ENCODE assay signal across 28 cellular contexts in the genomic region with DNA sequence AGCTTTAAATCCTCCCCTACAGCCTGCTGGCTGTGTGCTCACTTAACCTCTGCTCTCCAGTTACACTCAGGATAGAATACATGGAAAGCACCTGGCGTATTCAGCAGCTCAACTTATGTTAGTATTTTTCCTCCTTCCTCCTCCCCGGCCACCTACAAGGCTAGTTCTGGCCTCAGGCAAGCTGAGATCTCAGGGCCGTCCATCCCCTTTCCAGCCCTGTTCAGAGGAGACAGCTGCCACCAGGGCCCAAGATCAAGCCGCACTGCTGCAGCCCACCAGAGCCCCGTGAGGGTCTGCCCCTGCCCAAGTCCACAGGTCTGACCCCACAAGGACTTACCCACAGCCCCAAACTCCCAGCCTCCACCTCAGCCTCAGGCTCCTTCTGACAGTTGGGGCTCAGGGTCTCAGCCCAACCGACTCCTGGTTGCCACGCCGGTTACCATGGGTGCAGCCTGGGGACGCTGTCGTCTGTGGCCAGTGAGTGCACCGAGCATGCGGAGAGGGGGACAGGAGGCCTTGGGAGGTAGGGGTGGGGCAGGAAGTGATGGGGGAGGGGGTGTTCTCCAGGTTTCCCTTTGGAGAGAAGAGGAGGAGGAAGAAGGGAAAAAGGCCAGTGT. TPM values are rescaled to one million over a fixed set of nuclear protein-coding genes. Genes with fewer than 3 reads are reported as not detected.
DNase-seq lines count a peak whose midpoint lies in the region; ATAC-seq and TF ChIP-seq lines count a peak whose summit lies in the region.
"Had no signal": no experiment of that assay in that cellular context is flagged by ENCODE, and none has a peak within 500 bp of the region (broad histone marks: within the 10 kb centered on the region; RNA-seq: fewer than 3 reads in every experiment).

A gene with protein sequence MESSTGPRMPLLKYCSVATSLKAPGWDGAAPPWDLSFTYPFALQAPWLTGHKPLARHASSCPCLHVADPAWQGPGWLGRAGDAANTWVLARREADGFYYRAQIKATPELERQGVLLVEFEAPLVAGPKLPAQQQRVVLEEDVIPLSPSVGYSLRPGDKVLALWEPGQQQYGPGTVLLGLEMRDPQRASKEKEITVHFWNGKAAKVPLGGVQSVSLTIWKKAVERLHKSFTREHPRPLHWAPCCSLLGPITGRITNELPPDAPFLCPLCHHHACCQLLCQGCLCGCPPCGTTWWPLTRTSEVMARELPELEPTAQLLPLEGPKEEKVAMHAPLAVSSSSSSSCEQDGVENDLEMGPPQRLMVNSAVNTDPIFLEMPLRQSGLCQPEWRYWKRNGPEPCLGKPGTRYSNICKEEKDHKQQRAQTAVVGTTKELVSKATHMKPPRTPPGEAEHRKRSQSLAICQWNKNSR (minus strand): TSS at position 384 of the 617 bp plus-strand sequence. CDS start 639 bp downstream, outside the sequence.

- no peak within 1 kb of the TSS for H2BK15ac ChIP-seq in IMR-90 (ENCODE audit: low read depth, low read length)

- no peak for TF ChIP-seq RAD21 in IMR-90 (IDR thresholded peaks at IDR 0.05; ENCODE audit: low read length)

- H3K36me3 ChIP-seq in IMR-90 (ENCODE audit: control insufficient read depth, insufficient read depth, low read length): no peaks in the 10 kb centered on the region
- no peaks in the 10 kb centered on the region for H3K36me3 ChIP-seq in neural progenitor cell
- H3K36me3 ChIP-seq: SJCRH30 had no signal

- H3K14ac ChIP-seq in IMR-90 (replicated peaks; ENCODE audit: low read depth, low read length): peak within 1 kb of the TSS; percentile 16; the same call in 1 of the 2 replicates

- peak within 1 kb of the TSS; percentile 19 for H2AK9ac ChIP-seq in IMR-90 (replicated peaks; ENCODE audit: low read depth, low read length, poor library complexity)

- no peak within 1 kb of the TSS for H4K5ac ChIP-seq in IMR-90 (ENCODE audit: low read depth, low read length)

- H3K36me3 Mint-ChIP-seq in WTC11: no peaks in the 10 kb centered on the region
- peaks cover 2% of the 10 kb centered on the region for H3K36me3 Mint-ChIP-seq in neural progenitor cell
- H3K36me3 Mint-ChIP-seq: T-cell had no signal

- H3K4me3 ChIP-seq in IMR-90 (ENCODE audit: insufficient read depth, low read depth, low read length) (no peak within 1 kb of the TSS), neural progenitor cell (no peak within 1 kb of the TSS)
- H3K4me3 ChIP-seq: SJCRH30 had no signal

- H3K79me2 ChIP-seq in neural progenitor cell (ENCODE audit: low read depth): no peaks in the 10 kb centered on the region

- H3K9me3 ChIP-seq in IMR-90 (ENCODE audit: control insufficient read depth, insufficient read depth, low read length): no peaks in the 10 kb centered on the region
- no peaks in the 10 kb centered on the region for H3K9me3 ChIP-seq in neural progenitor cell (ENCODE audit: low read depth)
- H3K9me3 ChIP-seq: SJCRH30 had no signal

- H3K56ac ChIP-seq in IMR-90 (ENCODE audit: extremely low read depth, insufficient read depth, low read length): no peak within 1 kb of the TSS

- peaks cover 25% of the 10 kb centered on the region for H3K4me1 Mint-ChIP-seq in WTC11
- peaks cover 22% of the 10 kb centered on the region for H3K4me1 Mint-ChIP-seq in neural progenitor cell
- H3K4me1 Mint-ChIP-seq: activated CD4-positive, alpha-beta T cell treated with anti-CD3 and anti-CD28 coated beads for 36 hours had no signal

- no peak within 1 kb of the TSS for H3K9ac ChIP-seq in IMR-90 (ENCODE audit: low read depth, low read length)
- no peak within 1 kb of the TSS for H3K9ac ChIP-seq in neural progenitor cell

- H3K27ac ChIP-seq in IMR-90 (ENCODE audit: insufficient read depth, low read length): no peak within 1 kb of the TSS
- H3K27ac ChIP-seq in neural progenitor cell: no peak within 1 kb of the TSS
- no peak within 1 kb of the TSS for H3K27ac ChIP-seq in caudate nucleus (ENCODE audit: low read depth, low read length)
- H3K27ac ChIP-seq: SJCRH30 had no signal

- in situ Hi-C loops in IMR-90 (cut with MboI; ENCODE audit: low sequenced_read_pairs): no loop called here

- no peaks in the 10 kb centered on the region for H3K27me3 Mint-ChIP-seq in WTC11 (ENCODE audit: low read depth)
- no peaks in the 10 kb centered on the region for H3K27me3 Mint-ChIP-seq in neural progenitor cell (ENCODE audit: insufficient read depth, low read depth)
- H3K27me3 Mint-ChIP-seq: activated CD4-positive, alpha-beta T cell treated with anti-CD3 and anti-CD28 coated beads for 36 hours; T-cell had no signal

- H3K4me1 ChIP-seq in IMR-90 (ENCODE audit: control insufficient read depth, insufficient read depth, low read length) (peaks cover 9% of the 10 kb centered on the region), neural progenitor cell (peaks cover 6% of the 10 kb centered on the region)

- POLR2A ChIA-PET in IMR-90 (lab: Charles Lee; ENCODE audit: unreplicated experiment): no interaction called here
- POLR2A ChIA-PET in WTC11 (lab: Charles Lee): interaction anchor here (0.5 to 0.6 kb wide), 2 partner anchors 28 to 123 kb away, joined by 3 to 5 read pairs; no protein-coding TSS in a partner anchor

- peak within 1 kb of the TSS; percentile 58 for H2BK20ac ChIP-seq in IMR-90 (ENCODE audit: low read depth, low read length)

- H4K20me1 ChIP-seq in IMR-90 (ENCODE audit: insufficient read depth, low read length) (no peaks in the 10 kb centered on the region), neural progenitor cell (ENCODE audit: low read depth) (no peaks in the 10 kb centered on the region)

- TF ChIP-seq CTCF in IMR-90 (conservative IDR thresholded peaks at IDR 0.05; ENCODE audit: low read depth, low read length) (no peak), WTC11 (IDR thresholded peaks at IDR 0.05) (no peak), neural progenitor cell (IDR thresholded peaks at IDR 0.05) (no peak)

- ATAC-seq in IMR-90 (ENCODE audit: low read depth): no peak
- ATAC-seq in WTC11: peak; percentile 71
- ATAC-seq in HG03039 (IDR thresholded peaks at IDR 0.05; ENCODE audit: unreplicated experiment): no peak
- ATAC-seq: activated CD4-positive, alpha-beta T cell treated with anti-CD3 and anti-CD28 coated beads for 36 hours; activated T-cell treated with anti-CD3 and anti-CD28 coated beads, Interleukin-2, amount 50 U/mL, for 72 hours; left lobe of liver; sciatic nerve; T-cell had no signal

- H3K4ac ChIP-seq in IMR-90 (ENCODE audit: low read depth, low read length): peak within 1 kb of the TSS; percentile 32

- H4K8ac ChIP-seq in IMR-90 (ENCODE audit: low read depth in 2 of 2, low read length in 2 of 2): no peak within 1 kb of the TSS; a peak in 1 of 4 replicates

- H2AK5ac ChIP-seq in IMR-90 (ENCODE audit: low read depth, low read length): peak within 1 kb of the TSS; percentile 88

- H3K4me3 Mint-ChIP-seq in WTC11 (no peak within 1 kb of the TSS), neural progenitor cell (no peak within 1 kb of the TSS)
- H3K4me3 Mint-ChIP-seq: activated CD4-positive, alpha-beta T cell treated with anti-CD3 and anti-CD28 coated beads for 36 hours; activated naive CD4-positive, alpha-beta T cell treated with anti-CD3 and anti-CD28 coated beads for 36 hours; activated T-cell treated with anti-CD3 and anti-CD28 coated beads, Interleukin-2, amount 50 U/mL, for 72 hours; nephron; T-cell had no signal

- dilution Hi-C loops in IMR-90 (cut with HindIII; ENCODE audit: low sequenced_read_pairs, unreplicated experiment): no loop called here

- H3K4me2 ChIP-seq in IMR-90 (ENCODE audit: low read depth, low read length) (no peak within 1 kb of the TSS), neural progenitor cell (no peak within 1 kb of the TSS)

- DNase-seq in DMS153 (lab: John Stamatoyannopoulos, UW) (peak; percentile 63), IMR-90 (no peak), WTC11 (ENCODE audit: low spot score) (peak; percentile 43), neural progenitor cell (ENCODE audit: low spot score) (no peak), DMS 273 treated with DMSO at 0.1 percent for 48 hours (lab: John Stamatoyannopoulos, UW) (no peak), caudate nucleus (lab: John Stamatoyannopoulos, UW) (no peak)
- DNase-seq: activated CD4-positive, alpha-beta T cell treated with anti-CD3 and anti-CD28 coated beads for 36 hours; activated naive CD4-positive, alpha-beta T cell treated with anti-CD3 and anti-CD28 coated beads for 36 hours; activated T-cell treated with anti-CD3 and anti-CD28 coated beads, Interleukin-2, amount 50 U/mL, for 72 hours; C1 segment of cervical spinal cord; dermis blood vessel endothelial cell; head of caudate nucleus; midbrain; NCI-H1092 treated with DMSO at 0.1 percent for 48 hours; NCI-H2171 treated with DMSO at 0.1 percent for 48 hours; posterior cingulate gyrus; T-cell had no signal

- no peak within 1 kb of the TSS for H3K23ac ChIP-seq in IMR-90 (ENCODE audit: low read depth, low read length)

- H3K79me1 ChIP-seq in IMR-90 (ENCODE audit: low read depth in 1 of 2, low read length in 2 of 2): no peaks in the 10 kb centered on the region

- no peak for TF ChIP-seq POLR2A in IMR-90 (IDR thresholded peaks at IDR 0.05; ENCODE audit: low read depth, low read length)

- peaks cover 23% of the 10 kb centered on the region; the same call in 1 of the 2 replicates for H3K9me1 ChIP-seq in IMR-90 (ENCODE audit: insufficient read depth, low read length)

- peak within 1 kb of the TSS; percentile 2; the same call in 1 of the 2 replicates for H2BK120ac ChIP-seq in IMR-90 (ENCODE audit: low read depth, low read length)

- no peaks in the 10 kb centered on the region for H3K9me3 Mint-ChIP-seq in WTC11
- H3K9me3 Mint-ChIP-seq in neural progenitor cell: peaks cover 2% of the 10 kb centered on the region
- H3K9me3 Mint-ChIP-seq: activated naive CD4-positive, alpha-beta T cell treated with anti-CD3 and anti-CD28 coated beads for 36 hours; activated T-cell treated with anti-CD3 and anti-CD28 coated beads, Interleukin-2, amount 50 U/mL, for 72 hours; nephron; T-cell had no signal

- H3F3A ChIP-seq in neural progenitor cell (ENCODE audit: low read depth): no peaks in the 10 kb centered on the region

- H2BK5ac ChIP-seq in IMR-90 (ENCODE audit: low read depth, low read length, poor library complexity, severe bottlenecking): no peak within 1 kb of the TSS

- H3K27ac Mint-ChIP-seq in WTC11 (no peak within 1 kb of the TSS), neural progenitor cell (peak within 1 kb of the TSS; percentile 39)
- H3K27ac Mint-ChIP-seq: activated CD4-positive, alpha-beta T cell treated with anti-CD3 and anti-CD28 coated beads for 36 hours; activated naive CD4-positive, alpha-beta T cell treated with anti-CD3 and anti-CD28 coated beads for 36 hours; activated T-cell treated with anti-CD3 and anti-CD28 coated beads, Interleukin-2, amount 50 U/mL, for 72 hours; T-cell had no signal

- no peak within 1 kb of the TSS for H4K91ac ChIP-seq in IMR-90 (ENCODE audit: insufficient read depth, low read depth, low read length)

- CTCF ChIA-PET in IMR-90 (lab: Yijun Ruan, JAX) (interaction anchor here (1.2 kb wide), 1 partner anchor 27 kb away, joined by 4 read pairs; no protein-coding TSS in a partner anchor), WTC11 (lab: Charles Lee) (interaction anchor here (0.7 to 2.8 kb wide), 7 partner anchors 9 to 205 kb away, joined by 4 to 20 read pairs (median 5); partner anchors contain the start of gene TMEM9B)

- no TSS peak for BruUV-seq in IMR-90 (replicated peaks; lab: Mats Ljungman, UMichigan)

- no peak within 1 kb of the TSS; the same call in 1 of the 2 replicates for H3K18ac ChIP-seq in IMR-90 (ENCODE audit: low read depth, low read length)

- H2AFZ ChIP-seq in IMR-90 (replicated peaks; ENCODE audit: low read length, poor library complexity) (no peak within 1 kb of the TSS), neural progenitor cell (replicated peaks) (no peak within 1 kb of the TSS)

- intact Hi-C loops in IMR-90 (cut with micrococcal nuclease): no loop called here

- H3K27me3 ChIP-seq in IMR-90 (ENCODE audit: control insufficient read depth, insufficient read depth, low read length): no peaks in the 10 kb centered on the region
- no peaks in the 10 kb centered on the region for H3K27me3 ChIP-seq in neural progenitor cell
- H3K27me3 ChIP-seq: SJCRH30 had no signal

- 79% methylated on average over 4 of the region's 12 CpGs; no CpG with 5 or more reads in 1 of the 2 experiments for WGBS in IMR-90 (ENCODE audit: extremely low coverage in 2 of 2, insufficient read length in 1 of 2), 2 experiments

RNA-seq across cellular contexts. Expression of the gene that starts here (rescaled TPM):
- total RNA-seq in IMR-90 (2012; rRNA removed): not detected in 2 replicates
- not detected in 2 replicates for polyA plus RNA-seq in IMR-90 (2012; rRNA removed)
- not detected in 2 replicates for polyA plus RNA-seq in IMR-90 (2012; cell fraction: cytosol; rRNA removed)
- polyA plus RNA-seq in IMR-90 (2012; cell fraction: nucleus; rRNA removed; ENCODE audit: low replicate concordance): not detected in 2 replicates
- total RNA-seq in WTC11 (2021): 0.11 to 0.42 TPM in 2 of 3 replicates, not detected in the other
- not detected in 2 replicates for total RNA-seq in neural progenitor cell (ENCODE audit: low replicate concordance)
- total RNA-seq: activated CD4-positive, alpha-beta T cell treated with anti-CD3 and anti-CD28 coated beads for 36 hours; activated CD8-positive, alpha-beta memory T cell treated with anti-CD3 and anti-CD28 coated beads for 36 hours; activated naive CD4-positive, alpha-beta T cell treated with anti-CD3 and anti-CD28 coated beads for 36 hours; activated T-cell treated with anti-CD3 and anti-CD28 coated beads, Interleukin-2, amount 50 U/mL, for 72 hours; cardiac septum; dermis blood vessel endothelial cell; G401; HepG2; left lobe of liver; sciatic nerve; SJCRH30; T-cell; ureter had no signal
- polyA plus RNA-seq: AG04450, HepG2 had no signal

Comparison
In these comparisons a context has a peak if more than half of its experiments do, and no peak if none do; other contexts are left out.
1. Peak in DNase-seq and ATAC-seq in WTC11; RNA of the gene not detected or under 1 TPM.